ENCODE assay signal across 8 cellular contexts in the genomic region with DNA sequence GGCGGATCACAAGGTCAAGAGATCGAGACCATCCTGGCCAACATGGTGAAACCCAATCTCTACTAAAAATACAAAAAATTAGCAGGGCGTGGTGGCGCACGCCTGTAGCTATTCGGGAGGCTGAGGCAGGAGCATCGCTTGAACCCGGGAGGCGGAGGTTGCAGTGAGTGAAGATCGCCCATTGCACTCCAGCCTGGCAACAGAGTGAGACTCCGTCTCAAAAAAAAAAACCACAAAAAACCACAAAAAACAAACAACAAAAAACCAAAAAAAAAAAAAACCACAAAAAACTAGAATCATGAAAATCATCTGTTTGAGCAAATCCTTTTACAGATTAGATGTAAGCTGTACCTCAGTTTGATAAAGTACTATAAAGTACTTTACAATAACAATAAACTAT. TPM values are rescaled to one million over a fixed set of nuclear protein-coding genes. Genes with fewer than 3 reads are reported as not detected.
DNase-seq lines count a peak whose midpoint lies in the region; ATAC-seq, FAIRE-seq and TF ChIP-seq lines count a peak whose summit lies in the region.
"Not testable (repeated sequence)": the region's sequence is repeated elsewhere in the genome, so short reads cannot be mapped to it uniquely, and the experiment has no call there.

No MANE protein-coding gene starts in this region.

- not testable (repeated sequence) for FAIRE-seq in H1 (lab: Jason Lieb, UNC); kidney (lab: Jason Lieb, UNC)

- not testable (repeated sequence) for H3K4ac ChIP-seq in H1 (replicated peaks; ENCODE audit: insufficient read length, low read depth, low read length)

- peak overlapping the region; percentile 59 for H3K4me3 ChIP-seq in CD8-positive, alpha-beta T cell (ENCODE audit: low read depth, low read length)
- peak overlapping the region; percentile 82 for H3K4me3 ChIP-seq in Karpas-422 (ENCODE audit: low read length)
- H3K4me3 ChIP-seq in H1 (ENCODE audit: extremely low read depth in 1 of 4, insufficient read depth in 2 of 4, low read depth in 3 of 4, low read length in 4 of 4): peak overlapping the region in 3 of 4 experiments; percentile 77 to 93 (median 93); a peak in 5 of 8 replicates
- H3K4me3 ChIP-seq in kidney (ENCODE audit: low read length in 2 of 2): peak overlapping the region; percentile 98 to 100
- peak overlapping the region; percentile 97 for H3K4me3 ChIP-seq in osteoblast (ENCODE audit: insufficient read depth, low read length)
- peak overlapping the region; percentile 79 for H3K4me3 ChIP-seq in suprapubic skin

- not testable (repeated sequence) for H2BK120ac ChIP-seq in H1 (replicated peaks; ENCODE audit: low read depth, low read length)

- peak overlapping the region; percentile 76 for H3K4me2 ChIP-seq in Karpas-422 (ENCODE audit: low read depth, low read length, poor library complexity, severe bottlenecking)
- H3K4me2 ChIP-seq in H1 (ENCODE audit: insufficient read depth in 1 of 2, low read depth in 2 of 2, low read length in 2 of 2): peak overlapping the region; percentile 4 to 74
- H3K4me2 ChIP-seq in osteoblast (ENCODE audit: insufficient read depth, low read length): peak overlapping the region; percentile 92

- H3K27ac ChIP-seq in CD8-positive, alpha-beta T cell (ENCODE audit: low read depth, low read length): peak overlapping the region; percentile 99
- H3K27ac ChIP-seq in Karpas-422 (ENCODE audit: low read length) (peak overlapping the region; percentile 86), VCaP (peak overlapping the region; percentile 88), kidney (ENCODE audit: low read depth in 2 of 2, low read length in 2 of 2) (peak overlapping the region in 1 of 2 donors; percentile 96), osteoblast (ENCODE audit: low read depth, low read length) (peak overlapping the region; percentile 95)
- H3K27ac ChIP-seq in H1 (ENCODE audit: low read depth, low read length); suprapubic skin: not testable (repeated sequence)

- not testable (repeated sequence) for H3K9me3 ChIP-seq in CD8-positive, alpha-beta T cell (ENCODE audit: low read length); Karpas-422 (ENCODE audit: low read length); H1 (ENCODE audit: insufficient read depth in 2 of 2, low read depth in 1 of 2, low read length in 1 of 2); kidney (ENCODE audit: control insufficient read depth in 1 of 2, low read length in 2 of 2); osteoblast (ENCODE audit: low read depth, low read length); suprapubic skin

- intact Hi-C loops in CD8-positive, alpha-beta T cell (cut with DNase I, micrococcal nuclease): loop anchor here in 1 of 2 experiments (2.0 to 5.0 kb wide), 3 partner anchors 98 to 208 kb away; partner anchors contain the start of genes MYO1G and ZMIZ2
- intact Hi-C loops in kidney (cut with DNase I): loop anchor here (10.0 kb wide), 1 partner anchor 262 kb away; the partner anchor contains the start of gene TMED4

- not testable (repeated sequence) for H4K5ac ChIP-seq in H1 (ENCODE audit: insufficient read length, low read depth, low read length)

- H3K56ac ChIP-seq in H1 (replicated peaks; ENCODE audit: insufficient read length, low read depth, low read length): not testable (repeated sequence)

- TF ChIP-seq EP300 in H1 (IDR thresholded peaks at IDR 0.05; ENCODE audit: borderline replicate concordance in 1 of 2, low read depth in 2 of 2, low read length in 2 of 2); suprapubic skin (IDR thresholded peaks at IDR 0.05): not testable (repeated sequence)

- DNase-seq in CD8-positive, alpha-beta T cell: peak in 1 of 7 experiments; percentile 25
- DNase-seq in Karpas-422; H1 (ENCODE audit: low read depth in 1 of 2, low spot score in 2 of 2); kidney; osteoblast (ENCODE audit: insufficient read length, low spot score, missing footprints); suprapubic skin (ENCODE audit: low spot score in 2 of 2): not testable (repeated sequence)
- peak; percentile 52 for DNase-seq in activated naive CD8-positive, alpha-beta T cell treated with anti-CD3 and anti-CD28 coated beads, Interleukin-2, amount 10 ng/mL, durations not matched to agents 7 days and 5 days

- H3K27me3 ChIP-seq in CD8-positive, alpha-beta T cell (ENCODE audit: insufficient read depth, low read length); Karpas-422 (ENCODE audit: low read length); H1 (replicated peaks in 1 of 4; ENCODE audit: control insufficient read depth in 3 of 4, extremely low read depth in 1 of 4, insufficient read depth in 3 of 4, low read length in 3 of 4); osteoblast (ENCODE audit: insufficient read depth, low read length); suprapubic skin: not testable (repeated sequence)

- TF ChIP-seq CTCF in CD8-positive, alpha-beta T cell (IDR thresholded peaks at IDR 0.05); VCaP (conservative IDR thresholded peaks at IDR 0.05); H1 (IDR thresholded peaks at IDR 0.05; ENCODE audit: control extremely low read depth in 1 of 3, insufficient read depth in 1 of 3, low read depth in 1 of 3, low read length in 3 of 3); kidney (IDR thresholded peaks at IDR 0.05; ENCODE audit: borderline replicate concordance, extremely low read depth, insufficient read depth); osteoblast (IDR thresholded peaks at IDR 0.05; ENCODE audit: extremely low read depth, low read depth, low read length); suprapubic skin (IDR thresholded peaks at IDR 0.05): not testable (repeated sequence)

- H3K23me2 ChIP-seq in H1 (ENCODE audit: low read depth, low read length): not testable (repeated sequence)

- H3K14ac ChIP-seq in H1 (ENCODE audit: insufficient read length): not testable (repeated sequence)

- not testable (repeated sequence) for H2BK20ac ChIP-seq in H1 (ENCODE audit: low read length)

- not testable (repeated sequence) for H3K18ac ChIP-seq in H1 (ENCODE audit: extremely low read depth, low read length)

- H3K36me3 ChIP-seq in CD8-positive, alpha-beta T cell (ENCODE audit: insufficient read depth, low read length); kidney (ENCODE audit: control insufficient read depth in 1 of 2, insufficient read depth in 2 of 2, low read length in 2 of 2); osteoblast (ENCODE audit: insufficient read depth, low read length); suprapubic skin: not testable (repeated sequence)
- H3K36me3 ChIP-seq in Karpas-422 (ENCODE audit: insufficient read depth, low read length) (peaks cover 21% of the 10 kb centered on the region), H1 (ENCODE audit: control insufficient read depth in 2 of 4, insufficient read depth in 4 of 4, low read length in 3 of 4) (peaks cover 0 to 13% (median 0%) of the 10 kb centered on the region in 4 experiments; a peak in 2 of 8 replicates)

- TF ChIP-seq POLR2A in H1 (IDR thresholded peaks at IDR 0.05; ENCODE audit: control extremely low read depth in 1 of 2, low read depth in 2 of 2, low read length in 2 of 2); suprapubic skin (IDR thresholded peaks at IDR 0.05): not testable (repeated sequence)

- not testable (repeated sequence) for H2AFZ ChIP-seq in Karpas-422 (ENCODE audit: low read length); H1 (ENCODE audit: low read length)
- H2AFZ ChIP-seq in osteoblast (ENCODE audit: low read length): peak overlapping the region; percentile 98

- not testable (repeated sequence) for ATAC-seq in CD8-positive, alpha-beta T cell; activated naive CD8-positive, alpha-beta T cell treated with anti-CD3 and anti-CD28 coated beads, Interleukin-2, amount 10 ng/mL, durations not matched to agents 7 days and 5 days (ENCODE audit: low read depth)

- POLR2A ChIA-PET in CD8-positive, alpha-beta T cell (lab: Charles Lee): interaction anchor here (0.7 to 4.4 kb wide), 11 partner anchors 39 to 1012 kb away, joined by 3 to 37 read pairs (median 4); partner anchors contain the start of genes OGDH, PPIA, PURB and TMED4
- POLR2A ChIA-PET in activated naive CD8-positive, alpha-beta T cell treated with anti-CD3 and anti-CD28 coated beads, Interleukin-2, amount 10 ng/mL, durations not matched to agents 7 days and 5 days (lab: Charles Lee): interaction anchor here (0.7 to 4.8 kb wide), 17 partner anchors 10 to 974 kb away, joined by 3 to 98 read pairs (median 9); partner anchors contain the start of genes DBNL, DDX56, OGDH and PPIA
- POLR2A ChIA-PET in H1 (lab: Charles Lee; ENCODE audit: partially characterized antibody): interaction anchor here (0.7 to 7.8 kb wide), 13 partner anchors 9 to 342 kb away, joined by 3 to 53 read pairs (median 8); partner anchors contain the start of genes PPIA and PURB

- not testable (repeated sequence) for H2BK5ac ChIP-seq in H1 (ENCODE audit: low read depth, low read length)

- H3K9me2 ChIP-seq in Karpas-422 (replicated peaks; ENCODE audit: insufficient read depth, low read length): not testable (repeated sequence)

- not testable (repeated sequence) for H4K91ac ChIP-seq in H1 (replicated peaks; ENCODE audit: insufficient read length, low read length)

- not testable (repeated sequence) for TF ChIP-seq RAD21 in H1 (IDR thresholded peaks at IDR 0.05 in 1 of 2, conservative IDR thresholded peaks at IDR 0.05 in 1 of 2; ENCODE audit: low read depth in 2 of 2, low read length in 2 of 2)

- H2AK5ac ChIP-seq in H1 (ENCODE audit: low read depth, low read length): not testable (repeated sequence)

- H4K8ac ChIP-seq in H1 (ENCODE audit: extremely low read depth, insufficient read depth, low read length): not testable (repeated sequence)

- peaks cover 11% of the 10 kb centered on the region; the same call in 1 of the 2 replicates for H4K20me1 ChIP-seq in Karpas-422 (ENCODE audit: insufficient read depth, low read depth, low read length)
- not testable (repeated sequence) for H4K20me1 ChIP-seq in H1 (replicated peaks in 1 of 2; ENCODE audit: control insufficient read depth in 1 of 2, insufficient read depth in 2 of 2, low read length in 2 of 2); osteoblast (ENCODE audit: insufficient read depth, low read length)

- WGBS in H1 (ENCODE audit: extremely low coverage in 1 of 2, insufficient coverage in 1 of 2, insufficient read length in 1 of 2, insufficient replicate concordance in 2 of 2, low coverage in 1 of 2, low lambda C conversion rate in 2 of 2, missing lambda C conversion rate in 1 of 2), 2 experiments: 87% methylated on average over 11 of the region's 11 CpGs; no CpG with 5 or more reads in 1 of the 2 experiments
- WGBS in suprapubic skin: 55% methylated on average over 11 of the region's 11 CpGs

- H3K4me3 Mint-ChIP-seq in CD8-positive, alpha-beta T cell: peak overlapping the region; percentile 92
- peak overlapping the region; percentile 87 for H3K4me3 Mint-ChIP-seq in activated naive CD8-positive, alpha-beta T cell treated with anti-CD3 and anti-CD28 coated beads, Interleukin-2, amount 10 ng/mL, durations not matched to agents 7 days and 5 days

- H3K27me3 Mint-ChIP-seq in CD8-positive, alpha-beta T cell (ENCODE audit: low read depth); activated naive CD8-positive, alpha-beta T cell treated with anti-CD3 and anti-CD28 coated beads, Interleukin-2, amount 10 ng/mL, durations not matched to agents 7 days and 5 days: not testable (repeated sequence)

- peaks cover 30% of the 10 kb centered on the region for H3K4me1 ChIP-seq in CD8-positive, alpha-beta T cell (ENCODE audit: insufficient read depth, low read length)
- H3K4me1 ChIP-seq in Karpas-422 (ENCODE audit: low read length): peaks cover 31% of the 10 kb centered on the region
- not testable (repeated sequence) for H3K4me1 ChIP-seq in H1 (replicated peaks in 1 of 4; ENCODE audit: control insufficient read depth in 3 of 4, insufficient read depth in 4 of 4, low read length in 3 of 4); kidney (ENCODE audit: control insufficient read depth in 1 of 2, insufficient read depth in 1 of 2, low read depth in 1 of 2, low read length in 2 of 2)
- peaks cover 22% of the 10 kb centered on the region for H3K4me1 ChIP-seq in osteoblast (ENCODE audit: insufficient read depth, low read length)
- peaks cover 30% of the 10 kb centered on the region for H3K4me1 ChIP-seq in suprapubic skin

- not testable (repeated sequence) for H2BK15ac ChIP-seq in H1 (ENCODE audit: low read length)

- not testable (repeated sequence) for H3K79me1 ChIP-seq in H1 (ENCODE audit: low read depth, low read length)

- H2BK12ac ChIP-seq in H1 (ENCODE audit: low read depth, low read length): not testable (repeated sequence)

- peaks cover 51% of the 10 kb centered on the region for H3K4me1 Mint-ChIP-seq in CD8-positive, alpha-beta T cell (ENCODE audit: low read depth)
- peaks cover 45% of the 10 kb centered on the region for H3K4me1 Mint-ChIP-seq in activated naive CD8-positive, alpha-beta T cell treated with anti-CD3 and anti-CD28 coated beads, Interleukin-2, amount 10 ng/mL, durations not matched to agents 7 days and 5 days

- H3K27ac Mint-ChIP-seq in CD8-positive, alpha-beta T cell: peak overlapping the region; percentile 96
- peak overlapping the region; percentile 97 for H3K27ac Mint-ChIP-seq in activated naive CD8-positive, alpha-beta T cell treated with anti-CD3 and anti-CD28 coated beads, Interleukin-2, amount 10 ng/mL, durations not matched to agents 7 days and 5 days

- H3K9me3 Mint-ChIP-seq in CD8-positive, alpha-beta T cell; activated naive CD8-positive, alpha-beta T cell treated with anti-CD3 and anti-CD28 coated beads, Interleukin-2, amount 10 ng/mL, durations not matched to agents 7 days and 5 days: not testable (repeated sequence)

- H3K79me2 ChIP-seq in Karpas-422 (ENCODE audit: low read length) (peaks cover 60% of the 10 kb centered on the region), H1 (ENCODE audit: control insufficient read depth in 1 of 2, insufficient read depth in 2 of 2, low read length in 2 of 2) (peaks cover 24 to 61% of the 10 kb centered on the region in 2 experiments), osteoblast (ENCODE audit: insufficient read depth, low read length) (peaks cover 58% of the 10 kb centered on the region)

- CTCF ChIA-PET in CD8-positive, alpha-beta T cell (lab: Charles Lee): interaction anchor here (0.6 to 15.6 kb wide), 17 partner anchors 8 to 289 kb away, joined by 3 to 191 read pairs (median 4); no protein-coding TSS in a partner anchor
- CTCF ChIA-PET in H1 (lab: Charles Lee; ENCODE audit: partially characterized antibody): interaction anchor here (0.7 to 2.5 kb wide), 10 partner anchors 12 to 281 kb away, joined by 3 to 12 read pairs (median 3); no protein-coding TSS in a partner anchor

- H3K36me3 Mint-ChIP-seq in CD8-positive, alpha-beta T cell: peaks cover 24% of the 10 kb centered on the region
- H3K36me3 Mint-ChIP-seq in activated naive CD8-positive, alpha-beta T cell treated with anti-CD3 and anti-CD28 coated beads, Interleukin-2, amount 10 ng/mL, durations not matched to agents 7 days and 5 days: peaks cover 22% of the 10 kb centered on the region

- peak overlapping the region; percentile 86 for H3K9ac ChIP-seq in Karpas-422 (ENCODE audit: low read length)
- not testable (repeated sequence) for H3K9ac ChIP-seq in H1 (replicated peaks in 1 of 4; ENCODE audit: extremely low read depth in 1 of 4, low read depth in 3 of 4, low read length in 3 of 4)
- H3K9ac ChIP-seq in kidney (ENCODE audit: low read length in 2 of 2): peak overlapping the region; percentile 97 to 100

- not testable (repeated sequence) for H3K23ac ChIP-seq in H1 (ENCODE audit: insufficient read length)

RNA-seq across cellular contexts. Expression of gene H2AZ2, which starts 1.5 kb away (rescaled TPM):
- 100 to 1,000 TPM; 187 to 197 TPM for total RNA-seq in CD8-positive, alpha-beta T cell
- total RNA-seq in Karpas-422 (2014; rRNA removed; shearing (Covaris generic); ENCODE audit: low replicate concordance): 188 and 202 TPM in 2 replicates
- total RNA-seq in activated naive CD8-positive, alpha-beta T cell treated with anti-CD3 and anti-CD28 coated beads, Interleukin-2, amount 10 ng/mL, durations not matched to agents 7 days and 5 days: 100 to 1,000 TPM; 359 to 368 TPM
- total RNA-seq in H1 (2021; fragmentation: NEBNext Ultra II Directional; extraction: Animal tissue kit (Norgen Biotek cat#: 25700)): 187 and 190 TPM in 2 replicates
- 150 and 168 TPM in 2 replicates for polyA plus RNA-seq in H1 (2011; rRNA removed)
- polyA plus RNA-seq in H1 (2011; cell fraction: cytosol; rRNA removed): 187 TPM
- 74.4 TPM for polyA plus RNA-seq in H1 (2011; cell fraction: nucleus; rRNA removed)
- polyA plus RNA-seq in H1 (2012, experiment 1 of 2): 161 to 189 TPM (median 173 TPM) in 4 replicates
- polyA plus RNA-seq in H1 (2012, experiment 2 of 2): 101 TPM
- polyA plus RNA-seq in H1 (2013, experiment 1 of 2): 154 TPM
- 171 TPM for polyA plus RNA-seq in H1 (2013, experiment 2 of 2)
- polyA minus RNA-seq in H1 (2011; rRNA and poly(A)+ RNA removed): 107 and 125 TPM in 2 replicates
- 42.1 TPM for polyA minus RNA-seq in H1 (2011; cell fraction: cytosol; rRNA and poly(A)+ RNA removed)
- 42.3 TPM for polyA minus RNA-seq in H1 (2011; cell fraction: nucleus; rRNA and poly(A)+ RNA removed)
- 140 TPM for total RNA-seq in kidney
- 121 TPM for polyA plus RNA-seq in kidney (ENCODE audit: insufficient read depth, low read depth, low replicate concordance)
- total RNA-seq in osteoblast: 93.7 and 98.1 TPM in 2 replicates
- 10 to 100 TPM; 55.1 to 85.2 (median 75.7) TPM for total RNA-seq in suprapubic skin

RNA-seq across cellular contexts. Expression of gene PURB, which starts 38.9 kb away (rescaled TPM):
- 10 to 100 TPM; 16.3 to 16.5 TPM for total RNA-seq in CD8-positive, alpha-beta T cell
- 7.3 and 11.8 TPM in 2 replicates for total RNA-seq in Karpas-422 (2014; rRNA removed; shearing (Covaris generic); ENCODE audit: low replicate concordance)
- total RNA-seq in activated naive CD8-positive, alpha-beta T cell treated with anti-CD3 and anti-CD28 coated beads, Interleukin-2, amount 10 ng/mL, durations not matched to agents 7 days and 5 days: 10 to 100 TPM; 34.8 to 35.6 TPM
- total RNA-seq in H1 (2021; fragmentation: NEBNext Ultra II Directional; extraction: Animal tissue kit (Norgen Biotek cat#: 25700)): 21.9 and 22.7 TPM in 2 replicates
- 3.0 and 3.3 TPM in 2 replicates for polyA plus RNA-seq in H1 (2011; rRNA removed)
- 4.7 TPM for polyA plus RNA-seq in H1 (2011; cell fraction: cytosol; rRNA removed)
- 3.6 TPM for polyA plus RNA-seq in H1 (2011; cell fraction: nucleus; rRNA removed)
- polyA plus RNA-seq in H1 (2012, experiment 1 of 2): 7.5 to 15.5 TPM (median 9.9 TPM) in 4 replicates
- polyA plus RNA-seq in H1 (2012, experiment 2 of 2): 1.5 TPM
- 11.2 TPM for polyA plus RNA-seq in H1 (2013, experiment 1 of 2)
- 10.1 TPM for polyA plus RNA-seq in H1 (2013, experiment 2 of 2)
- 4.8 and 6.3 TPM in 2 replicates for polyA minus RNA-seq in H1 (2011; rRNA and poly(A)+ RNA removed)
- 8.9 TPM for polyA minus RNA-seq in H1 (2011; cell fraction: cytosol; rRNA and poly(A)+ RNA removed)
- polyA minus RNA-seq in H1 (2011; cell fraction: nucleus; rRNA and poly(A)+ RNA removed): 11.1 TPM
- 25.3 TPM for total RNA-seq in kidney
- polyA plus RNA-seq in kidney (ENCODE audit: insufficient read depth, low read depth, low replicate concordance): 7.7 TPM
- total RNA-seq in osteoblast: 22.7 and 22.8 TPM in 2 replicates
- 10 to 100 TPM; 28.1 to 39.3 (median 31.3) TPM for total RNA-seq in suprapubic skin

RNA-seq across cellular contexts. Expression of gene PPIA, which starts 49.9 kb away (rescaled TPM):
- 100 to 1,000 TPM; 447 to 460 TPM for total RNA-seq in CD8-positive, alpha-beta T cell
- total RNA-seq in Karpas-422 (2014; rRNA removed; shearing (Covaris generic); ENCODE audit: low replicate concordance): 2,370 and 3,564 TPM in 2 replicates
- 1,000 to 10,000 TPM; 1,658 to 1,692 TPM for total RNA-seq in activated naive CD8-positive, alpha-beta T cell treated with anti-CD3 and anti-CD28 coated beads, Interleukin-2, amount 10 ng/mL, durations not matched to agents 7 days and 5 days
- total RNA-seq in H1 (2021; fragmentation: NEBNext Ultra II Directional; extraction: Animal tissue kit (Norgen Biotek cat#: 25700)): 2,865 and 2,888 TPM in 2 replicates
- polyA plus RNA-seq in H1 (2011; rRNA removed) (3,630 and 5,394 TPM in 2 replicates), kidney (ENCODE audit: insufficient read depth, low read depth, low replicate concordance) (2,940 TPM)
- polyA plus RNA-seq in H1 (2011; cell fraction: cytosol; rRNA removed): 5,080 TPM
- polyA plus RNA-seq in H1 (2011; cell fraction: nucleus; rRNA removed): 1,333 TPM
- 3,702 to 4,681 TPM (median 4,309 TPM) in 4 replicates for polyA plus RNA-seq in H1 (2012, experiment 1 of 2)
- polyA plus RNA-seq in H1 (2012, experiment 2 of 2): 1,128 TPM
- polyA plus RNA-seq in H1 (2013, experiment 1 of 2): 2,125 TPM
- polyA plus RNA-seq in H1 (2013, experiment 2 of 2): 2,348 TPM
- 1,743 and 1,763 TPM in 2 replicates for polyA minus RNA-seq in H1 (2011; rRNA and poly(A)+ RNA removed)
- polyA minus RNA-seq in H1 (2011; cell fraction: cytosol; rRNA and poly(A)+ RNA removed): 794 TPM
- polyA minus RNA-seq in H1 (2011; cell fraction: nucleus; rRNA and poly(A)+ RNA removed): 548 TPM
- total RNA-seq in kidney (1,143 TPM), osteoblast (1,505 and 1,612 TPM in 2 replicates), suprapubic skin (1,000 to 10,000 TPM; 1,253 to 2,742 (median 2,206) TPM)

Comparison
In these comparisons a context has a peak if more than half of its experiments do, and no peak if none do; other contexts are left out.
1. H3K4me2 ChIP-seq: peak in every context shown above with its lines; median percentile 92 in osteoblast; 76 in Karpas-422; 39 in H1.